9 cellular contexts compared by ENCODE assay signal in the genomic region with DNA sequence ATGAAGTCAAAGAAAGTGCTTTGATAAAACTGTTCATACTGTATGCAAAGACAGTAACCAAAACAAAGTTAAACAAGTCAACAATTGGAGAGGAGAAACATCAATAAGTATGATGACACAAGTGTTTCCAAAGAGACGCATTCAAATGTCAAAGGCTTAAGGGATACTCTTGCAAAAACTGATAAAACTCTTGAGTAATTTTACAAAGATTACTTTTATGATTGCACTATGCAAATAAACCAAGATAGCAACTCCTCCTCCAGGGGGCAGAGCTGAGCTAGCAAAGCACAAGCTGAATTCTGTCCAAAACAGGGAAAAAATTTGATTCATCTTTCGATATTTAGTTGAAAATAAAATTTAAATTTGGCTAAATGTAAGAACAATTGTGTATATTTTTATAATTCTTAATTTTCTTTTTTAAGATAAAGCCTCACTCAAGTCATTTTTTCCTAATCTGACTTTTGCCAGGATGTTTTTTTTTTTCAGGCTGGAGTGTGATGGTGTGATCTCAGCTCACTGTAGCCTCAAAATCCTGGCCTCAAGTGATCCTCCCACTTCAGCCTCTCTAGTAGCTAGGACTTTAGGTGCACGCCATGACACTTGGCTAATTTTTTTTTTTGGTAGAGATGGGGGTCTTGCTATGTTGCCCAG.
A peak's percentile ranks its signal among the peaks of the same experiment; 100 is the strongest.
DNase-seq lines count a peak whose midpoint lies in the region; ATAC-seq and TF ChIP-seq lines count a peak whose summit lies in the region.
"Had no signal": no experiment of that assay in that cellular context is flagged by ENCODE, and none has a peak within 500 bp of the region (broad histone marks: within the 10 kb centered on the region; RNA-seq: fewer than 3 reads in every experiment).

No MANE protein-coding gene starts in this region.

- no peaks in the 10 kb centered on the region for H3K9me3 Mint-ChIP-seq in CD4-positive, alpha-beta memory T cell
- H3K9me3 Mint-ChIP-seq: T-helper 1 cell treated with Interleukin-12 subunit alpha and Interleukin-12 subunit beta and Interleukin-4 antibody, amounts not matched to agents 30 μg/mL and 1 μg/mL, for 36 hours had no signal

- H3K9me3 ChIP-seq in CD4-positive, alpha-beta memory T cell (ENCODE audit: control insufficient read depth in 1 of 2, low read length in 2 of 2) = no peaks in the 10 kb centered on the region

- H3K27ac ChIP-seq in CD4-positive, alpha-beta memory T cell (ENCODE audit: low read depth, low read length) = no peak overlapping the region

- intact Hi-C loops in CD4-positive, alpha-beta memory T cell (cut with micrococcal nuclease) = no loop called here

- H3K4me1 Mint-ChIP-seq in CD4-positive, alpha-beta memory T cell = no peaks in the 10 kb centered on the region

- peak; percentile 70 for ATAC-seq in GM18907 (IDR thresholded peaks at IDR 0.05; ENCODE audit: unreplicated experiment)
- no peak for ATAC-seq in omental fat pad (ENCODE audit: low FRiP score)

- CTCF ChIA-PET in CD4-positive, alpha-beta memory T cell (lab: Charles Lee; ENCODE audit: partially characterized antibody) = interaction anchor here (0.7 to 1.5 kb wide), 6 partner anchors 10 to 1802 kb away, joined by 3 to 6 read pairs (median 4); no protein-coding TSS in a partner anchor

- POLR2A ChIA-PET in CD4-positive, alpha-beta memory T cell (lab: Charles Lee; ENCODE audit: partially characterized antibody) = no interaction called here

- no peaks in the 10 kb centered on the region for H3K36me3 Mint-ChIP-seq in CD4-positive, alpha-beta memory T cell

- H3K4me1 ChIP-seq in CD4-positive, alpha-beta memory T cell (ENCODE audit: insufficient read depth, low read length) = no peaks in the 10 kb centered on the region

- no peaks in the 10 kb centered on the region for H3K36me3 ChIP-seq in CD4-positive, alpha-beta memory T cell (ENCODE audit: insufficient read depth, low read length)

- no peak overlapping the region for H3K4me3 Mint-ChIP-seq in CD4-positive, alpha-beta memory T cell
- H3K4me3 Mint-ChIP-seq: T-helper 1 cell treated with Interleukin-12 subunit alpha and Interleukin-12 subunit beta and Interleukin-4 antibody, amounts not matched to agents 30 μg/mL and 1 μg/mL, for 36 hours had no signal

- DNase-seq in CD4-positive, alpha-beta memory T cell = peak in 4 of 5 donors; percentile 5 to 27 (median 22)
- DNase-seq in LoVo (ENCODE audit: low spot score) (peak; percentile 47), epithelial cell of esophagus (ENCODE audit: low read depth) (peak; percentile 65), omental fat pad (ENCODE audit: low spot score) (peak; percentile 53), DMS153 (lab: John Stamatoyannopoulos, UW) (no peak), NCI-H226 (no peak)
- peak; percentile 76 for DNase-seq in activated CD4-positive, alpha-beta T cell treated with anti-CD3 and anti-CD28 coated beads for 48 hours

- no peak overlapping the region for H3K4me3 ChIP-seq in CD4-positive, alpha-beta memory T cell (ENCODE audit: low read length in 2 of 2)
- no peak overlapping the region for H3K4me3 ChIP-seq in epithelial cell of esophagus (ENCODE audit: low read length)

- H3K27me3 ChIP-seq in CD4-positive, alpha-beta memory T cell (ENCODE audit: insufficient read depth, low read length) = no peaks in the 10 kb centered on the region

- no peak overlapping the region for H3K27ac Mint-ChIP-seq in CD4-positive, alpha-beta memory T cell
- H3K27ac Mint-ChIP-seq: T-helper 1 cell treated with Interleukin-12 subunit alpha and Interleukin-12 subunit beta and Interleukin-4 antibody, amounts not matched to agents 30 μg/mL and 1 μg/mL, for 36 hours had no signal

- peaks cover 0 to 6% of the 10 kb centered on the region in 2 donors for H3K27me3 Mint-ChIP-seq in CD4-positive, alpha-beta memory T cell

- TF ChIP-seq CTCF in epithelial cell of esophagus (IDR thresholded peaks at IDR 0.05; ENCODE audit: insufficient read depth, low read depth, low read length, missing control alignments) (peak; percentile 89), omental fat pad (IDR thresholded peaks at IDR 0.05) (no peak)

Comparison
In these comparisons a context has a peak if more than half of its experiments do, and no peak if none do; other contexts are left out.
1. DNase-seq: peak in CD4-positive, alpha-beta memory T cell (4 of 5), LoVo (single experiment), activated CD4-positive, alpha-beta T cell treated with anti-CD3 and anti-CD28 coated beads for 48 hours (single experiment), epithelial cell of esophagus (single experiment) and omental fat pad (single experiment); none in DMS153 (single experiment) and NCI-H226 (single experiment).